In genomic region chr11:93740031-93740801, GRCh38 we compare ENCODE assay signal across 8 cellular contexts. TPM values are rescaled to one million over a fixed set of nuclear protein-coding genes. Genes with fewer than 3 reads are reported as not detected.
DNase-seq lines count a peak whose midpoint lies in the region; ATAC-seq and TF ChIP-seq lines count a peak whose summit lies in the region.

No MANE protein-coding gene starts in this region.

- peak overlapping the region; percentile 100 for H3K27ac Mint-ChIP-seq in activated B cell treated with CpG ODN at 0.5 μM for 24 hours

- no peak overlapping the region for H2AFZ ChIP-seq in osteoblast (ENCODE audit: low read length)

- CTCF ChIA-PET in activated B cell treated with CpG ODN at 0.5 μM for 24 hours (lab: Charles Lee) = interaction anchor here (1.4 to 2.9 kb wide), 3 partner anchors 11 to 44 kb away, joined by 5 to 20 read pairs (median 5); partner anchors contain the start of gene MED17

- peaks cover 50% of the 10 kb centered on the region for H3K36me3 ChIP-seq in osteoblast (ENCODE audit: insufficient read depth, low read length)

- H3K4me2 ChIP-seq in osteoblast (ENCODE audit: insufficient read depth, low read length) = peak overlapping the region; percentile 99

- H3K9me3 Mint-ChIP-seq in activated B cell treated with CpG ODN at 0.5 μM for 24 hours = no peaks in the 10 kb centered on the region

- intact Hi-C loops in activated B cell treated with CpG ODN at 0.5 μM for 24 hours (cut with micrococcal nuclease) (loop anchor here (2.0 kb wide), 3 partner anchors 13 to 389 kb away; partner anchors contain the start of genes MED17 and PANX1), sciatic nerve (cut with DNase I) (no loop called here)

- H3K4me3 ChIP-seq in osteoblast (ENCODE audit: insufficient read depth, low read length) = peak overlapping the region; percentile 100

- no peak for TF ChIP-seq CTCF in activated B cell treated with CpG ODN at 0.5 μM for 24 hours (IDR thresholded peaks at IDR 0.05)
- no peak for TF ChIP-seq CTCF in osteoblast (IDR thresholded peaks at IDR 0.05; ENCODE audit: extremely low read depth, low read depth, low read length)

- peaks cover 81% of the 10 kb centered on the region for H3K79me2 ChIP-seq in osteoblast (ENCODE audit: insufficient read depth, low read length)

- H3K27me3 Mint-ChIP-seq in activated B cell treated with CpG ODN at 0.5 μM for 24 hours = no peaks in the 10 kb centered on the region

- POLR2A ChIA-PET in activated B cell treated with CpG ODN at 0.5 μM for 24 hours (lab: Charles Lee) = interaction anchor here (0.6 to 7.0 kb wide), 25 partner anchors 10 to 1327 kb away, joined by 3 to 148 read pairs (median 7); partner anchors contain the start of genes ANKRD49, CEP295, CWC15 and KDM4D

- peaks cover 74% of the 10 kb centered on the region for H3K36me3 Mint-ChIP-seq in activated B cell treated with CpG ODN at 0.5 μM for 24 hours (ENCODE audit: low read depth)

- H4K20me1 ChIP-seq in osteoblast (ENCODE audit: insufficient read depth, low read length) = peaks cover 50% of the 10 kb centered on the region

- no peaks in the 10 kb centered on the region for H3K27me3 ChIP-seq in osteoblast (ENCODE audit: insufficient read depth, low read length)

- DNase-seq in DMS79 treated with DMSO at 0.1 percent for 48 hours (lab: John Stamatoyannopoulos, UW) (peak; percentile 73), HK-2 (ENCODE audit: unreplicated experiment) (peak; percentile 49), activated B cell treated with CpG ODN at 0.5 μM for 24 hours (no peak), epithelial cell of prostate (ENCODE audit: low read depth, low spot score) (peak; percentile 10), osteoblast (ENCODE audit: insufficient read length, low spot score, missing footprints) (peak; percentile 85), sciatic nerve (ENCODE audit: low spot score) (no peak)

- H3K9me3 ChIP-seq in osteoblast (ENCODE audit: low read depth, low read length) = no peaks in the 10 kb centered on the region

- H3K4me1 ChIP-seq in osteoblast (ENCODE audit: insufficient read depth, low read length) = peaks cover 52% of the 10 kb centered on the region

- peak overlapping the region; percentile 100 for H3K4me3 Mint-ChIP-seq in activated B cell treated with CpG ODN at 0.5 μM for 24 hours

- peaks cover 69% of the 10 kb centered on the region for H3K4me1 Mint-ChIP-seq in activated B cell treated with CpG ODN at 0.5 μM for 24 hours

- no peak for ATAC-seq in activated B cell treated with CpG ODN at 0.5 μM for 24 hours (ENCODE audit: low read depth)
- no peak for ATAC-seq in HG03025 (IDR thresholded peaks at IDR 0.05; ENCODE audit: low FRiP score, unreplicated experiment)
- no peak for ATAC-seq in HG02763 (IDR thresholded peaks at IDR 0.05; ENCODE audit: unreplicated experiment)
- no peak for ATAC-seq in sciatic nerve

- H3K27ac ChIP-seq in epithelial cell of prostate (peak overlapping the region; percentile 95), osteoblast (ENCODE audit: low read depth, low read length) (peak overlapping the region; percentile 95)

RNA-seq across cellular contexts. Expression of gene TAF1D, which starts 1.1 kb away (rescaled TPM):
- total RNA-seq in activated B cell treated with CpG ODN at 0.5 μM for 24 hours = 258 and 315 TPM in 2 replicates
- 119 and 126 TPM in 2 replicates for total RNA-seq in osteoblast
- 121 TPM for total RNA-seq in sciatic nerve

RNA-seq across cellular contexts. Expression of gene C11orf54, which starts 1.3 kb away (rescaled TPM):
- total RNA-seq in activated B cell treated with CpG ODN at 0.5 μM for 24 hours = 23.7 and 30.1 TPM in 2 replicates
- 17.7 and 20.9 TPM in 2 replicates for total RNA-seq in osteoblast
- total RNA-seq in sciatic nerve = 38.2 TPM

RNA-seq across cellular contexts. Expression of gene MED17, which starts 43.9 kb away (rescaled TPM):
- total RNA-seq in activated B cell treated with CpG ODN at 0.5 μM for 24 hours (47.9 and 55.2 TPM in 2 replicates), osteoblast (30.4 and 32.6 TPM in 2 replicates), sciatic nerve (29.0 TPM)

Comparison
In these comparisons a context has a peak if more than half of its experiments do, and no peak if none do; other contexts are left out.
1. DNase-seq: peak in DMS79 treated with DMSO at 0.1 percent for 48 hours (single experiment), HK-2 (single experiment), epithelial cell of prostate (single experiment) and osteoblast (single experiment); none in activated B cell treated with CpG ODN at 0.5 μM for 24 hours (single experiment) and sciatic nerve (single experiment).